ENCODE assay signal across 8 cellular contexts in the genomic region with DNA sequence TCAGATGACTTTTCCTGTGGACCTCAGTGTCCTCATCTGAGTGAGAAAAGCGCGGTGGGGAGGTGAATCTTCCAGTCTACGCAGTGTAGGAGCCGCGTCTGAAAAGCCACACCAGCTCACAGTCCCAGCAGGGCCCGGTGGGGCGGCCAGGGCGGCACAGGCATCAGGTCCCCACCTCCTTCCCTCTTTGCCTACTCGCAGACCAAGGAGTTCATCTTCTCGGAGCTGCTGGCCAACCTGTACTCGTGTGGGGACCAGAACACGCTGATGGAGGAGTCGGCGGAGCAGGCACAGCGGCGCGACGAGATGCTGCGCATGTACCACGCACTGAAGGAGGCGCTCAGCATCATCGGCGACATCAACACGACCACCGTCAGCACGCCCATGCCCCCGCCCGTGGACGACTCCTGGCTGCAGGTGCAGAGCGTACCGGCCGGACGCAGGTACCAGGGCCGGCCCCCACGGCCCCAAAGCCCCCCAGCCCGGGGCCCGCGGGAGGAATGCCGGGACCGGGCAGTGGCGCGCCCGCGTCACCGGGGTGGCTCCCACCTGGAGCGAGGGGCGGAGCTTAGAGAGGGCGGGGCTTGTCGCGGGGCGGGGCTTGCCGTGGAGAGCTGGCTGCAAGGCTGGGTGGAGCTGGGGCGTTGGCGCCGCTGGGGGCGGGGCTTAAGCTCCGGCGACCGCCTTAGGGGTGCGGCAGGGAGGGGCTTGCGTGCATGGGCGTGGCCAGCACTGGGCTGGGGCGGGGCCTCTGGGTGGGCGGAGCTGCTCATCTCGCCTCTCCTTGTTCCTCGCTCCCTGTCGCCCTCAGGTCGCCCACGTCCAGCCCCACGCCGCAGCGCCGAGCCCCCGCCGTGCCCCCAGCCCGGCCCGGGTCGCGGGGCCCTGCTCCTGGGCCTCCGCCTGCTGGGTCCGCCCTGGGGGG. TPM values are rescaled to one million over a fixed set of nuclear protein-coding genes. Genes with fewer than 3 reads are reported as not detected.
A peak's percentile ranks its signal among the peaks of the same experiment; 100 is the strongest.
DNase-seq lines count a peak whose midpoint lies in the region; ATAC-seq and TF ChIP-seq lines count a peak whose summit lies in the region.

No MANE protein-coding gene starts in this region.

- peak; percentile 81 for ATAC-seq in GM21723 (IDR thresholded peaks at IDR 0.05; ENCODE audit: unreplicated experiment)

- no peak overlapping the region for H3K4me3 ChIP-seq in MG63
- peak overlapping the region; percentile 38 for H3K4me3 ChIP-seq in kidney epithelial cell (ENCODE audit: low read depth, low read length)

- H3K9me3 ChIP-seq in MG63 = no peaks in the 10 kb centered on the region

- H3K36me3 ChIP-seq in MG63 (no peaks in the 10 kb centered on the region), kidney epithelial cell (ENCODE audit: control insufficient read depth, insufficient read depth, low read length) (peaks cover 1% of the 10 kb centered on the region)

- H3K27me3 ChIP-seq in MG63 (no peaks in the 10 kb centered on the region), kidney epithelial cell (ENCODE audit: control insufficient read depth, insufficient read depth, low read length) (no peaks in the 10 kb centered on the region)

- no peak for TF ChIP-seq CTCF in kidney epithelial cell (IDR thresholded peaks at IDR 0.05; ENCODE audit: insufficient read depth, low read length, poor library complexity, severe bottlenecking)

- DNase-seq in ELR (ENCODE audit: low read depth) (peak; percentile 72), MG63 (peak; percentile 20), cerebellum (ENCODE audit: low spot score) (peak; percentile 61), kidney epithelial cell (ENCODE audit: low read depth) (peak; percentile 37), HK-2 (ENCODE audit: unreplicated experiment) (no peak)
- DNase-seq in activated CD4-positive, alpha-beta T cell treated with anti-CD3 and anti-CD28 coated beads for 4 hours = peak; percentile 96 to 99
- DNase-seq in stimulated activated CD4-positive, alpha-beta T cell treated with anti-CD3 and anti-CD28 coated beads, Interleukin-4, amount 100 ng/mL, for 4 hours = peak; percentile 96 to 99

RNA-seq across cellular contexts. Expression of gene GOLGA2, which starts 25.6 kb away (rescaled TPM):
- total RNA-seq in MG63 (2014; rRNA removed; shearing (Covaris generic); ENCODE audit: low replicate concordance) = 51.0 and 70.3 TPM in 2 replicates
- total RNA-seq in cerebellum = 50.3 TPM
- total RNA-seq in kidney epithelial cell = 69.9 and 75.8 TPM in 2 replicates

RNA-seq across cellular contexts. Expression of gene SWI5, which starts 25.9 kb away (rescaled TPM):
- 24.1 and 42.3 TPM in 2 replicates for total RNA-seq in MG63 (2014; rRNA removed; shearing (Covaris generic); ENCODE audit: low replicate concordance)
- total RNA-seq in cerebellum (10.5 TPM), kidney epithelial cell (37.4 and 45.5 TPM in 2 replicates)

RNA-seq across cellular contexts. Expression of gene DNM1, which starts 47.0 kb away (rescaled TPM):
- 0.20 and 0.30 TPM in 2 replicates for total RNA-seq in MG63 (2014; rRNA removed; shearing (Covaris generic); ENCODE audit: low replicate concordance)
- total RNA-seq in cerebellum (120 TPM), kidney epithelial cell (16.2 and 20.5 TPM in 2 replicates)

RNA-seq across cellular contexts. Expression of gene CIZ1, which starts 58.8 kb away (rescaled TPM):
- 5.4 and 12.2 TPM in 2 replicates for total RNA-seq in MG63 (2014; rRNA removed; shearing (Covaris generic); ENCODE audit: low replicate concordance)
- total RNA-seq in cerebellum (30.8 TPM), kidney epithelial cell (56.9 and 103 TPM in 2 replicates)

Comparison
In these comparisons a context has a peak if more than half of its experiments do, and no peak if none do; other contexts are left out.
1. RNA of gene DNM1, which starts 47.0 kb away (total RNA-seq): 120 TPM in cerebellum (single experiment) and 16.2 to 20.5 TPM in kidney epithelial cell; 0.20 to 0.30 TPM in MG63; every median in the first group is over 10 times any median in the second.